ENCODE assay signal across 23 cellular contexts in the genomic region with DNA sequence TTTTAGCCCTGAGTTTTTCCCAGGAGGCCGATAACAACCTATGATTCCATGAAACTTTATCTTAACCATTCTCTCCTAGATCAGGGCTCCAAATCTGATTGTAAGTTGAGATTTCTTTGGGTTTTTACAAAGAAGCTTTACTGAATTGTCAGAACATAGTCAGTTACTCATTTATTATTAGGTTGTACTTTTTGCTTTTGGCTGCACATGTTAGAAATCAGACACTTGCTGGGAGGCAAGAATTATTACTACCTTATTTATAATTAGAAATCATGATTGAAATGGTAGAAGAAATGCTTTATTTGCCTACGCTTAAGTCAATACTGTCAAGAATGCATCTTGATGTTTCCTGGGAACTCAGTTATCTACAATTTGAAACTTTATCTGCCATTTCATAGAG.
DNase-seq lines count a peak whose midpoint lies in the region; ATAC-seq and TF ChIP-seq lines count a peak whose summit lies in the region.
"Had no signal": no experiment of that assay in that cellular context is flagged by ENCODE, and none has a peak within 500 bp of the region (broad histone marks: within the 10 kb centered on the region; RNA-seq: fewer than 3 reads in every experiment).

No MANE protein-coding gene starts in this region.

- H3K27ac ChIP-seq in foreskin keratinocyte: peak overlapping the region; percentile 9
- no peak overlapping the region for H3K27ac ChIP-seq in aorta (ENCODE audit: low read depth in 1 of 2, low read length in 2 of 2)
- H3K27ac ChIP-seq: breast epithelium, C4-2B, hepatocyte, upper lobe of right lung had no signal

- no peaks in the 10 kb centered on the region for H3K9me3 ChIP-seq in aorta (ENCODE audit: control insufficient read depth, low read length)
- H3K9me3 ChIP-seq: breast epithelium, upper lobe of right lung had no signal

- DNase-seq in activated T-cell treated with anti-CD3 and anti-CD28 coated beads, Interleukin-2, amount 50 U/mL, for 72 hours: no peak
- DNase-seq in activated T-cell treated with anti-CD3 and anti-CD28 coated beads, Interleukin-2, amount 50 U/mL, for 4 hours: no peak
- DNase-seq in foreskin keratinocyte (no peak), aorta (no peak), left lobe of liver (ENCODE audit: low spot score) (no peak)
- DNase-seq in stimulated activated effector memory CD8-positive, alpha-beta T cell treated with anti-CD3 and anti-CD28 coated beads, Interleukin-12 subunit alpha, Interleukin-12 subunit beta, amount 100 ng/mL, for 72 hours (ENCODE audit: low spot score in 2 of 2): no peak
- DNase-seq: activated CD4-positive, alpha-beta T cell treated with anti-CD3 and anti-CD28 coated beads, Interleukin-2, amount 10 ng/mL, durations not matched to agents 7 days and 5 days; activated naive CD8-positive, alpha-beta T cell treated with anti-CD3 and anti-CD28 coated beads, Interleukin-2, amount 10 ng/mL, durations not matched to agents 7 days and 5 days; activated T-cell treated with anti-CD3 and anti-CD28 coated beads for 4 hours; cortex of kidney; DMS53; NCI-H187; NCI-H82; small intestine; stimulated activated CD4-positive, alpha-beta T cell treated with anti-CD3 and anti-CD28 coated beads, Interleukin-2, amount 100 ng/mL, for 48 hours; upper lobe of right lung had no signal

- no peaks in the 10 kb centered on the region for H3K27me3 ChIP-seq in foreskin keratinocyte
- no peaks in the 10 kb centered on the region for H3K27me3 ChIP-seq in aorta (ENCODE audit: control insufficient read depth in 1 of 2, insufficient read depth in 2 of 2, low read length in 1 of 2)
- H3K27me3 ChIP-seq: breast epithelium, hepatocyte, upper lobe of right lung had no signal

- no peak for TF ChIP-seq CTCF in foreskin keratinocyte (conservative IDR thresholded peaks at IDR 0.05)

- H3K27ac Mint-ChIP-seq in activated T-cell treated with anti-CD3 and anti-CD28 coated beads, Interleukin-2, amount 50 U/mL, for 72 hours: peak overlapping the region; percentile 73
- H3K27ac Mint-ChIP-seq in stimulated activated effector memory CD8-positive, alpha-beta T cell treated with anti-CD3 and anti-CD28 coated beads, Interleukin-12 subunit alpha, Interleukin-12 subunit beta, amount 100 ng/mL, for 72 hours: peak overlapping the region; percentile 46
- H3K27ac Mint-ChIP-seq: activated naive CD8-positive, alpha-beta T cell treated with anti-CD3 and anti-CD28 coated beads, Interleukin-2, amount 10 ng/mL, durations not matched to agents 7 days and 5 days had no signal

- intact Hi-C loops in aorta (cut with DNase I): no loop called here

- H3K36me3 ChIP-seq in aorta (ENCODE audit: control insufficient read depth in 1 of 2, insufficient read depth in 2 of 2, low read length in 1 of 2): no peaks in the 10 kb centered on the region
- H3K36me3 ChIP-seq: breast epithelium had no signal

- H3K36me3 Mint-ChIP-seq in activated T-cell treated with anti-CD3 and anti-CD28 coated beads, Interleukin-2, amount 50 U/mL, for 72 hours (ENCODE audit: insufficient read depth in 2 of 2): peaks cover 16 to 38% of the 10 kb centered on the region in 2 donors
- peaks cover 45% of the 10 kb centered on the region for H3K36me3 Mint-ChIP-seq in activated T-cell treated with anti-CD3 and anti-CD28 coated beads, Interleukin-2, amount 50 U/mL, for 4 hours (ENCODE audit: insufficient read depth)
- peaks cover 78% of the 10 kb centered on the region for H3K36me3 Mint-ChIP-seq in stimulated activated effector memory CD8-positive, alpha-beta T cell treated with anti-CD3 and anti-CD28 coated beads, Interleukin-12 subunit alpha, Interleukin-12 subunit beta, amount 100 ng/mL, for 72 hours

- H3K27me3 Mint-ChIP-seq in activated T-cell treated with anti-CD3 and anti-CD28 coated beads, Interleukin-2, amount 50 U/mL, for 72 hours (ENCODE audit: low read depth): no peaks in the 10 kb centered on the region
- no peaks in the 10 kb centered on the region for H3K27me3 Mint-ChIP-seq in activated T-cell treated with anti-CD3 and anti-CD28 coated beads, Interleukin-2, amount 50 U/mL, for 4 hours (ENCODE audit: low read depth)
- H3K27me3 Mint-ChIP-seq: activated CD4-positive, alpha-beta T cell treated with anti-CD3 and anti-CD28 coated beads, Interleukin-2, amount 10 ng/mL, durations not matched to agents 7 days and 5 days; activated naive CD8-positive, alpha-beta T cell treated with anti-CD3 and anti-CD28 coated beads, Interleukin-2, amount 10 ng/mL, durations not matched to agents 7 days and 5 days had no signal

- no peak overlapping the region for H3K4me3 Mint-ChIP-seq in activated T-cell treated with anti-CD3 and anti-CD28 coated beads, Interleukin-2, amount 50 U/mL, for 72 hours
- no peak overlapping the region for H3K4me3 Mint-ChIP-seq in activated T-cell treated with anti-CD3 and anti-CD28 coated beads, Interleukin-2, amount 50 U/mL, for 4 hours
- no peak overlapping the region for H3K4me3 Mint-ChIP-seq in stimulated activated effector memory CD8-positive, alpha-beta T cell treated with anti-CD3 and anti-CD28 coated beads, Interleukin-12 subunit alpha, Interleukin-12 subunit beta, amount 100 ng/mL, for 72 hours
- H3K4me3 Mint-ChIP-seq: activated CD4-positive, alpha-beta T cell treated with anti-CD3 and anti-CD28 coated beads, Interleukin-2, amount 10 ng/mL, durations not matched to agents 7 days and 5 days; activated naive CD8-positive, alpha-beta T cell treated with anti-CD3 and anti-CD28 coated beads, Interleukin-2, amount 10 ng/mL, durations not matched to agents 7 days and 5 days; neural crest cell had no signal

- ATAC-seq in activated T-cell treated with anti-CD3 and anti-CD28 coated beads, Interleukin-2, amount 50 U/mL, for 72 hours (replicated peaks in 1 of 2): no peak
- no peak for ATAC-seq in activated T-cell treated with anti-CD3 and anti-CD28 coated beads, Interleukin-2, amount 50 U/mL, for 4 hours
- ATAC-seq in SK-N-SH treated with all-trans-retinoic acid at 6 μM for 48 hours: no peak; the same call in 2 of the 3 replicates
- no peak for ATAC-seq in foreskin keratinocyte
- no peak for ATAC-seq in stimulated activated effector memory CD8-positive, alpha-beta T cell treated with anti-CD3 and anti-CD28 coated beads, Interleukin-12 subunit alpha, Interleukin-12 subunit beta, amount 100 ng/mL, for 72 hours
- ATAC-seq in aorta (ENCODE audit: low FRiP score): no peak
- no peak for ATAC-seq in HG03520 (IDR thresholded peaks at IDR 0.05; ENCODE audit: unreplicated experiment)
- no peak for ATAC-seq in left lobe of liver
- ATAC-seq: A549, upper lobe of right lung had no signal

- WGBS in aorta, 2 donors: 55 to 67% methylated on average over 2 of the region's 2 CpGs

- peaks cover 71% of the 10 kb centered on the region for H3K4me1 ChIP-seq in foreskin keratinocyte
- H3K4me1 ChIP-seq in aorta (ENCODE audit: control insufficient read depth in 1 of 2, insufficient read depth in 2 of 2, low read length in 2 of 2): no peaks in the 10 kb centered on the region

- H3K4me3 ChIP-seq in aorta (ENCODE audit: low read length in 2 of 2): no peak overlapping the region
- H3K4me3 ChIP-seq: A549, breast epithelium, hepatocyte, upper lobe of right lung had no signal

- H3K4me1 Mint-ChIP-seq in activated T-cell treated with anti-CD3 and anti-CD28 coated beads, Interleukin-2, amount 50 U/mL, for 72 hours (ENCODE audit: low read depth): peaks cover 96% of the 10 kb centered on the region
- H3K4me1 Mint-ChIP-seq in activated T-cell treated with anti-CD3 and anti-CD28 coated beads, Interleukin-2, amount 50 U/mL, for 4 hours (ENCODE audit: low read depth): peaks cover 83% of the 10 kb centered on the region
- H3K4me1 Mint-ChIP-seq in stimulated activated effector memory CD8-positive, alpha-beta T cell treated with anti-CD3 and anti-CD28 coated beads, Interleukin-12 subunit alpha, Interleukin-12 subunit beta, amount 100 ng/mL, for 72 hours: peaks cover 73% of the 10 kb centered on the region

- H3K9me3 Mint-ChIP-seq in activated T-cell treated with anti-CD3 and anti-CD28 coated beads, Interleukin-2, amount 50 U/mL, for 72 hours: peaks cover 0 to 1% of the 10 kb centered on the region in 2 donors
- H3K9me3 Mint-ChIP-seq in activated T-cell treated with anti-CD3 and anti-CD28 coated beads, Interleukin-2, amount 50 U/mL, for 4 hours: no peaks in the 10 kb centered on the region
- H3K9me3 Mint-ChIP-seq in stimulated activated effector memory CD8-positive, alpha-beta T cell treated with anti-CD3 and anti-CD28 coated beads, Interleukin-12 subunit alpha, Interleukin-12 subunit beta, amount 100 ng/mL, for 72 hours: no peaks in the 10 kb centered on the region
- H3K9me3 Mint-ChIP-seq: activated CD4-positive, alpha-beta T cell treated with anti-CD3 and anti-CD28 coated beads, Interleukin-2, amount 10 ng/mL, durations not matched to agents 7 days and 5 days; activated naive CD8-positive, alpha-beta T cell treated with anti-CD3 and anti-CD28 coated beads, Interleukin-2, amount 10 ng/mL, durations not matched to agents 7 days and 5 days; neural crest cell had no signal

TF ChIP-seq in SK-N-SH treated with all-trans-retinoic acid at 6 μM for 48 hours, 23 proteins besides CTCF, POLR2A, EP300 and RAD21:
- TF ChIP-seq ZC3H10 (CRISPR knock-in tag; IDR thresholded peaks at IDR 0.05) (peak; percentile 51; the same call in 1 of the 2 replicates), TCF4 (CRISPR knock-in tag; IDR thresholded peaks at IDR 0.05; ENCODE audit: borderline replicate concordance) (no peak)
